Comparison of ENCODE assay signal across 8 cellular contexts in the genomic region with DNA sequence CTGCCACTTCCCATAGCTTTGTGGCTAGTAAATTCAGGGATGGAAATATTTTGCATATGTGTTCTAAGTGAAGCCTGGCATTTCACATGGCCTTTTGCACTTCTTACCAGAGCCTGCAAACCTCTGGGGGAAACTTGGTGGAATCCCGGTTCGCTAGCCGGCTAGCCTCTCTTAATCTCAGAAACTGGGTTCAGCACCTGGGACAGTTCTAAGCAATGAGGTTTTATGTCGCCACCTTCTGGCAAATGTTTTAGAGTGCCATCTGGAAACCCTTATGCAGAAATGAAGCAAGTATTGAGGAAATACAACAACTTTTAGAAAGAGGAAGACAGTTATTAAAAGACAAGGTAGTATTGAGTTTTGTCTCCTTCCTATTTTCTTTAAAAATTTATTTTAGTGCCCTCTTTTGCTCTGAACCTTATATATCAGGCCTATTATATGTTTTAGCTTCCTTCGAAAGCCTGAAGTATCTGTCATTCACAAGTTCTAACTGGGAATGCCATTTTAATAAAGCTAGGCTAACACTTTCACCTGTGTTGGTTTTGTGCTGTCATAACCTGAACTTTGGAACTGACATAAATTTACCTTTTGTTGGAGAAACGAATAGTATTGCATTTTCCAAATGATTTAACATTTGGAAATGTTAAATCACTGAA.
DNase-seq lines count a peak whose midpoint lies in the region; ATAC-seq lines count a peak whose summit lies in the region.

No MANE protein-coding gene starts in this region.

- DNase-seq in DMS153 treated with DMSO at 0.1 percent for 48 hours (lab: John Stamatoyannopoulos, UW; ENCODE audit: unreplicated experiment), result peak; percentile 11
- DNase-seq in NCI-H524 (lab: John Stamatoyannopoulos, UW), result peak; percentile 66 to 84
- DNase-seq in amniotic stem cell (lab: John Stamatoyannopoulos, UW), result peak; percentile 22
- peak; percentile 70 for DNase-seq in iris pigment epithelial cell (ENCODE audit: low read depth)
- no peak for DNase-seq in NK-92 treated with Interleukin-12 subunit alpha and Interleukin-12 subunit beta, amount 100 ng/mL, for 24 hours (lab: John Stamatoyannopoulos, UW)

- peak; percentile 71 for ATAC-seq in GM19023 (IDR thresholded peaks at IDR 0.05; ENCODE audit: unreplicated experiment)
- peak; percentile 65 for ATAC-seq in HG03280 (IDR thresholded peaks at IDR 0.05; ENCODE audit: unreplicated experiment)
- ATAC-seq in GM21447 (IDR thresholded peaks at IDR 0.05; ENCODE audit: unreplicated experiment), result no peak
